Comparison of ENCODE assay signal across 11 cellular contexts in the genomic region with DNA sequence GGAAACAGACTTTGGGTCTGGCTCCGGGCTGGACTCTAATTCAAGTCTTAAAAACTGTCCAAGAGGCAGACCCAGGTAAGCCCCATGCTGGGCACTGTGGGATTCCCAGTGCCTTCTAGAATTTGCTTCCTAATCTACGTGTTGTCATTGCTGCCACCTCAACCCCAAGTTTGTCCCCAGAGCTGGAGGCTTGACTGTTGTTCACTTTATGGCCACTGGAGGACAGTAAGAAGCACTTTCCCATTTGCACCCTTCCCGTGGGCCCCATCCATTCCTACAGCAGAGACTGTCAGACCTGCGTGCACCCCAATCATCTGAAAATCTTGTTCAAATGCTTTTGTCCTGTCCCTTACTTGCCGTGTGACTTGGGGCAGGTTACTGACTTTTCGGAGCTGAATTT. TPM values are rescaled to one million over a fixed set of nuclear protein-coding genes. Genes with fewer than 3 reads are reported as not detected.
DNase-seq lines count a peak whose midpoint lies in the region; ATAC-seq and TF ChIP-seq lines count a peak whose summit lies in the region.
"Had no signal": no experiment of that assay in that cellular context is flagged by ENCODE, and none has a peak within 500 bp of the region (broad histone marks: within the 10 kb centered on the region; RNA-seq: fewer than 3 reads in every experiment).

No MANE protein-coding gene starts in this region.

- ATAC-seq in right lobe of liver (peak in 1 of 4 donors; percentile 35), GM21390 (IDR thresholded peaks at IDR 0.05; ENCODE audit: unreplicated experiment) (no peak)

- H3K27ac ChIP-seq in right lobe of liver (no peak overlapping the region), tibial artery (no peak overlapping the region)
- H3K27ac ChIP-seq in CD4-positive, alpha-beta memory T cell (ENCODE audit: low read depth, low read length) = no peak overlapping the region

- H3K27me3 ChIP-seq in right lobe of liver (no peaks in the 10 kb centered on the region), tibial artery (peaks cover 0 to 9% of the 10 kb centered on the region in 2 donors)
- H3K27me3 ChIP-seq in CD4-positive, alpha-beta memory T cell (ENCODE audit: insufficient read depth, low read length) = no peaks in the 10 kb centered on the region

- in situ Hi-C loops in astrocyte of the cerebellum (cut with HindIII; ENCODE audit: low sequenced_read_pairs) = no loop called here

- POLR2A ChIA-PET in GM10248 (lab: Yijun Ruan, JAX) = no interaction called here
- POLR2A ChIA-PET in CD4-positive, alpha-beta memory T cell (lab: Charles Lee; ENCODE audit: partially characterized antibody) = no interaction called here

- 50% methylated on average over 5 of the region's 6 CpGs for WGBS in right lobe of liver (ENCODE audit: insufficient coverage, low coverage, low lambda C conversion rate, missing lambda C conversion rate)

- peak; percentile 42 for TF ChIP-seq CTCF in GM10248 (IDR thresholded peaks at IDR 0.05; ENCODE audit: control extremely low read depth, extremely low read depth, low read depth, missing control alignments)
- TF ChIP-seq CTCF in HFF-Myc (IDR thresholded peaks at IDR 0.05; ENCODE audit: low read depth, low read length, missing control alignments) = peak; percentile 25
- peak; percentile 34 for TF ChIP-seq CTCF in astrocyte of the cerebellum (IDR thresholded peaks at IDR 0.05; ENCODE audit: low read depth, low read length, missing control alignments)
- peak; percentile 9 to 27 (median 24) for TF ChIP-seq CTCF in right lobe of liver (IDR thresholded peaks at IDR 0.05)
- no peak for TF ChIP-seq CTCF in tibial artery (IDR thresholded peaks at IDR 0.05)

- no peaks in the 10 kb centered on the region for H3K36me3 ChIP-seq in right lobe of liver
- no peaks in the 10 kb centered on the region for H3K36me3 ChIP-seq in tibial artery
- H3K36me3 ChIP-seq in CD4-positive, alpha-beta memory T cell (ENCODE audit: insufficient read depth, low read length) = no peaks in the 10 kb centered on the region

- H3K4me3 Mint-ChIP-seq in CD4-positive, alpha-beta memory T cell = no peak overlapping the region

- DNase-seq in GM10248 (ENCODE audit: extremely low spot score) (peak; percentile 57), HFF-Myc (ENCODE audit: extremely low read depth, low read depth) (no peak), astrocyte of the cerebellum (ENCODE audit: low read depth) (no peak), right lobe of liver (no peak), tibial artery (no peak), dedifferentiated amniotic fluid mesenchymal stem cell (ENCODE audit: extremely low spot score) (no peak)
- DNase-seq in CD4-positive, alpha-beta memory T cell = no peak
- DNase-seq: aorta, NCI-H226 had no signal

- H3K9me3 ChIP-seq in right lobe of liver (no peaks in the 10 kb centered on the region), tibial artery (no peaks in the 10 kb centered on the region)
- no peaks in the 10 kb centered on the region for H3K9me3 ChIP-seq in CD4-positive, alpha-beta memory T cell (ENCODE audit: control insufficient read depth in 1 of 2, low read length in 2 of 2)

- no peak for TF ChIP-seq POLR2A in right lobe of liver (IDR thresholded peaks at IDR 0.05)

- CTCF ChIA-PET in GM10248 (lab: Yijun Ruan, JAX) = interaction anchor here (0.8 to 2.4 kb wide), 18 partner anchors 10 to 76 kb away, joined by 3 to 13 read pairs (median 4); partner anchors contain the start of gene VASH2
- CTCF ChIA-PET in CD4-positive, alpha-beta memory T cell (lab: Charles Lee; ENCODE audit: partially characterized antibody) = no interaction called here

- intact Hi-C loops in right lobe of liver (cut with DNase I) (no loop called here), tibial artery (cut with DNase I; ENCODE audit: low total_unique reads) (no loop called here)
- intact Hi-C loops in CD4-positive, alpha-beta memory T cell (cut with micrococcal nuclease) = no loop called here

- H3K4me3 ChIP-seq in HFF-Myc (replicated peaks; ENCODE audit: low read depth, low read length) (no peak overlapping the region), astrocyte of the cerebellum (ENCODE audit: low read depth, low read length) (no peak overlapping the region), right lobe of liver (no peak overlapping the region), tibial artery (no peak overlapping the region)
- no peak overlapping the region for H3K4me3 ChIP-seq in CD4-positive, alpha-beta memory T cell (ENCODE audit: low read length in 2 of 2)
- H3K4me3 ChIP-seq: lung had no signal

- peaks cover 0 to 3% (median 0%) of the 10 kb centered on the region in 8 donors for H3K9me3 Mint-ChIP-seq in CD4-positive, alpha-beta memory T cell

- H3K4me1 ChIP-seq in right lobe of liver = no peaks in the 10 kb centered on the region
- peaks cover 0 to 13% (median 5%) of the 10 kb centered on the region in 4 donors for H3K4me1 ChIP-seq in tibial artery
- no peaks in the 10 kb centered on the region for H3K4me1 ChIP-seq in CD4-positive, alpha-beta memory T cell (ENCODE audit: insufficient read depth, low read length)

- peaks cover 0 to 8% (median 3%) of the 10 kb centered on the region in 4 donors for H3K4me1 Mint-ChIP-seq in CD4-positive, alpha-beta memory T cell

- no peak overlapping the region for H3K27ac Mint-ChIP-seq in CD4-positive, alpha-beta memory T cell

- H3K36me3 Mint-ChIP-seq in CD4-positive, alpha-beta memory T cell = no peaks in the 10 kb centered on the region

- H3K27me3 Mint-ChIP-seq in CD4-positive, alpha-beta memory T cell = peaks cover 7 to 21% of the 10 kb centered on the region in 2 donors

RNA-seq across cellular contexts. Expression of gene VASH2, which starts 29.4 kb away (rescaled TPM):
- under 1 TPM in 3 of 6 experiments, not detected in 3; 0.04 to 0.32 (median 0.07) TPM for total RNA-seq in right lobe of liver
- total RNA-seq in CD4-positive, alpha-beta memory T cell = not detected
- polyA plus RNA-seq in CD4-positive, alpha-beta memory T cell = under 1 TPM in 1 of 2 donors, not detected in 1; 0.11 TPM

Comparison
In these comparisons a context has a peak if more than half of its experiments do, and no peak if none do; other contexts are left out.
1. CTCF ChIP-seq: peak in GM10248 (single experiment), HFF-Myc (single experiment), astrocyte of the cerebellum (single experiment) and right lobe of liver (4 of 4); none in tibial artery (0 of 2).